8 cellular contexts compared by ENCODE assay signal in genomic region chr13:24968416-24968815, GRCh38.
A peak's percentile ranks its signal among the peaks of the same experiment; 100 is the strongest.
DNase-seq lines count a peak whose midpoint lies in the region; ATAC-seq, FAIRE-seq and TF ChIP-seq lines count a peak whose summit lies in the region.
"Not testable (repeated sequence)": the region's sequence is repeated elsewhere in the genome, so short reads cannot be mapped to it uniquely, and the experiment has no call there.

No MANE protein-coding gene starts in this region.

- not testable (repeated sequence) for TF ChIP-seq RAD21 in HepG2 (CRISPR knock-in tag; IDR thresholded peaks at IDR 0.05)

- not testable (repeated sequence) for H3K4me1 ChIP-seq in HEK293 (ENCODE audit: control insufficient read depth, insufficient read depth, low read length); body of pancreas; HepG2 (ENCODE audit: insufficient read depth, low read length); trophoblast cell (ENCODE audit: control insufficient read depth in 1 of 2, insufficient read depth in 2 of 2, low read length in 2 of 2); transverse colon

- DNase-seq in Caki2 (ENCODE audit: low read depth) (peak; percentile 32), SK-MEL-5 (ENCODE audit: low read depth, low spot score) (peak; percentile 54), body of pancreas (peak in 3 of 4 donors; percentile 11 to 30 (median 20)), fibroblast of pulmonary artery (ENCODE audit: low read depth) (peak; percentile 38), transverse colon (peak; percentile 16)
- DNase-seq in HepG2 (ENCODE audit: low spot score); trophoblast cell: not testable (repeated sequence)

- FAIRE-seq in HepG2 (lab: Jason Lieb, UNC) = not testable (repeated sequence)

- not testable (repeated sequence) for H3K27me3 ChIP-seq in body of pancreas; HepG2 (ENCODE audit: control insufficient read depth in 1 of 2, insufficient read depth in 2 of 2, low read length in 2 of 2); trophoblast cell (ENCODE audit: insufficient read depth, low read length); transverse colon

- intact Hi-C loops in body of pancreas (cut with DNase I); transverse colon (cut with DNase I; ENCODE audit: low total_unique reads): not testable (repeated sequence)
- intact Hi-C loops in HepG2 (cut with micrococcal nuclease; ENCODE audit: unreplicated experiment) = loop anchor here (5.0 kb wide), 1 partner anchor 276 kb away; no protein-coding TSS in a partner anchor

- not testable (repeated sequence) for TF ChIP-seq EP300 in HepG2 (IDR thresholded peaks at IDR 0.05; ENCODE audit: low read depth in 2 of 2, low read length in 2 of 2); HepG2 (CRISPR knock-in tag; IDR thresholded peaks at IDR 0.05; ENCODE audit: borderline replicate concordance); transverse colon (IDR thresholded peaks at IDR 0.05; ENCODE audit: low read depth)

- BruUV-seq in HepG2 (replicated peaks; lab: Mats Ljungman, UMichigan) = not testable (repeated sequence)

- H4K12ac ChIP-seq in trophoblast cell (ENCODE audit: low read depth, low read length) = not testable (repeated sequence)

- not testable (repeated sequence) for H3K9ac ChIP-seq in HepG2 (ENCODE audit: insufficient read depth, low read depth, low read length); trophoblast cell (ENCODE audit: low read length)

- in situ Hi-C loops in Caki2 (cut with HindIII; ENCODE audit: low pct_unique_long_range_greater_than_20kb, low sequenced_read_pairs); SK-MEL-5 (cut with HindIII; ENCODE audit: low pct_unique_long_range_greater_than_20kb, low sequenced_read_pairs); HepG2 (cut with HindIII; ENCODE audit: extremely low pct_ligation_motif_present, low pct_unique_long_range_greater_than_20kb); transverse colon (cut with MboI; ENCODE audit: low pct_ligation_motif_present in 1 of 4, low pct_unique_long_range_greater_than_20kb in 1 of 4, low sequenced_read_pairs in 3 of 4): not testable (repeated sequence)

- peak overlapping the region; percentile 45; the same call in 1 of the 2 replicates for H3K4me2 ChIP-seq in HepG2 (ENCODE audit: low read depth, low read length)
- peak overlapping the region; percentile 72 for H3K4me2 ChIP-seq in trophoblast cell (ENCODE audit: low read length)

- not testable (repeated sequence) for H2AK5ac ChIP-seq in trophoblast cell (ENCODE audit: low read length)

- H3K4ac ChIP-seq in trophoblast cell (ENCODE audit: low read depth, low read length) = not testable (repeated sequence)

- not testable (repeated sequence) for H2AFZ ChIP-seq in HepG2 (ENCODE audit: low read length); trophoblast cell (ENCODE audit: insufficient read depth, low read length, poor library complexity)

- CTCF ChIA-PET in HEK293 (lab: Yijun Ruan, JAX) = interaction anchor here (0.6 to 1.4 kb wide), 5 partner anchors 274 to 439 kb away, joined by 3 to 8 read pairs (median 4); no protein-coding TSS in a partner anchor
- CTCF ChIA-PET in HepG2 (lab: Yijun Ruan, JAX; ENCODE audit: low intra/inter-chr PET ratio, low total read pairs) = interaction anchor here (0.8 kb wide), 1 partner anchor 285 kb away, joined by 3 read pairs; no protein-coding TSS in a partner anchor

- not testable (repeated sequence) for H3K9me3 ChIP-seq in HEK293 (ENCODE audit: control insufficient read depth, insufficient read depth, low read depth, low read length); body of pancreas; HepG2 (ENCODE audit: low read length); trophoblast cell (ENCODE audit: insufficient read depth, low read depth, low read length); transverse colon

- not testable (repeated sequence) for H3K27ac ChIP-seq in HEK293 (ENCODE audit: extremely low read depth, low read depth, low read length); body of pancreas; HepG2 (ENCODE audit: extremely low read length, insufficient read depth, low read length); trophoblast cell (ENCODE audit: low read depth, low read length); transverse colon

- not testable (repeated sequence) for H3K18ac ChIP-seq in trophoblast cell (ENCODE audit: low read length)

- H3K4me3 ChIP-seq in HEK293 (ENCODE audit: low read depth, low read length) = peak overlapping the region; percentile 35
- H3K4me3 ChIP-seq in body of pancreas; HepG2 (replicated peaks in 1 of 3; ENCODE audit: insufficient read depth in 1 of 3, low read depth in 2 of 3, low read length in 3 of 3): not testable (repeated sequence)
- H3K4me3 ChIP-seq in fibroblast of pulmonary artery (replicated peaks; ENCODE audit: low read depth, low read length) = peak overlapping the region; percentile 59
- H3K4me3 ChIP-seq in trophoblast cell (ENCODE audit: low read depth, low read length) = peak overlapping the region; percentile 30
- H3K4me3 ChIP-seq in transverse colon = peak overlapping the region in 2 of 4 donors; percentile 27 to 29

- H2BK5ac ChIP-seq in trophoblast cell (ENCODE audit: low read depth, low read length, poor library complexity) = not testable (repeated sequence)

- H2BK120ac ChIP-seq in trophoblast cell (ENCODE audit: insufficient read depth, low read length, poor library complexity) = not testable (repeated sequence)

- not testable (repeated sequence) for H3K23ac ChIP-seq in trophoblast cell (ENCODE audit: low read length)

- H3K36me3 ChIP-seq in HEK293 (ENCODE audit: control insufficient read depth in 2 of 2, insufficient read depth in 1 of 2, low read length in 2 of 2); body of pancreas (replicated peaks in 1 of 2; ENCODE audit: insufficient read depth in 1 of 2, low read depth in 2 of 2); HepG2 (replicated peaks in 1 of 2; ENCODE audit: control insufficient read depth in 1 of 2, insufficient read depth in 2 of 2, low read length in 2 of 2); trophoblast cell (ENCODE audit: control insufficient read depth in 1 of 2, insufficient read depth in 2 of 2, low read length in 2 of 2); transverse colon: not testable (repeated sequence)

- not testable (repeated sequence) for H4K8ac ChIP-seq in trophoblast cell (ENCODE audit: low read depth, low read length)

- not testable (repeated sequence) for H4K91ac ChIP-seq in trophoblast cell (ENCODE audit: low read depth, low read length)

- not testable (repeated sequence) for H3K79me1 ChIP-seq in trophoblast cell (ENCODE audit: low read length)

- ATAC-seq in body of pancreas = not testable (repeated sequence)
- peak; percentile 47; the same call in 2 of the 3 replicates for ATAC-seq in HepG2

- TF ChIP-seq CTCF in HEK293 (tag by site-specific recombination; IDR thresholded peaks at IDR 0.05); HepG2 (CRISPR knock-in tag; IDR thresholded peaks at IDR 0.05): not testable (repeated sequence)
- TF ChIP-seq CTCF in body of pancreas (IDR thresholded peaks at IDR 0.05) = peak in 4 of 7 experiments; percentile 14 to 59 (median 32)
- TF ChIP-seq CTCF in fibroblast of pulmonary artery (IDR thresholded peaks at IDR 0.05; ENCODE audit: low read length, missing control alignments) = peak; percentile 41
- peak in 4 of 5 experiments; percentile 20 to 59 (median 38) for TF ChIP-seq CTCF in transverse colon (IDR thresholded peaks at IDR 0.05)

- not testable (repeated sequence) for H2BK12ac ChIP-seq in trophoblast cell (ENCODE audit: low read length)

- POLR2A ChIA-PET in HEK293 (lab: Yijun Ruan, JAX); HepG2 (lab: Yijun Ruan, JAX): not testable (repeated sequence)

- not testable (repeated sequence) for H4K20me1 ChIP-seq in HepG2 (ENCODE audit: insufficient read depth, low read length)

- TF ChIP-seq POLR2A in body of pancreas (IDR thresholded peaks at IDR 0.05); HepG2 (IDR thresholded peaks at IDR 0.05; ENCODE audit: insufficient read depth in 1 of 2, low read depth in 2 of 2, low read length in 2 of 2); transverse colon (IDR thresholded peaks at IDR 0.05): not testable (repeated sequence)

- not testable (repeated sequence) for H3K79me2 ChIP-seq in HepG2 (ENCODE audit: insufficient read depth, low read length); trophoblast cell (ENCODE audit: control insufficient read depth, insufficient read depth, low read length, poor library complexity)

- not testable (repeated sequence) for H3K14ac ChIP-seq in trophoblast cell (ENCODE audit: low read length)

- 23 to 31% methylated on average over 2 of the region's 2 CpGs for WGBS in body of pancreas, 2 donors
- 21% methylated on average over 2 of the region's 2 CpGs for WGBS in HepG2 (ENCODE audit: low lambda C conversion rate)
- no CpG with 5 or more reads among the region's 2 CpGs for WGBS in trophoblast cell (ENCODE audit: extremely low coverage, insufficient coverage, insufficient read length)
- WGBS in transverse colon (ENCODE audit: low coverage in 1 of 2), 2 donors = 23 to 50% methylated on average over 1 to 2 of the region's 2 CpGs

TF ChIP-seq in HEK293, 187 proteins besides CTCF, POLR2A, EP300 and RAD21:
- peak; percentile 24; the same call in 1 of the 2 replicates for TF ChIP-seq ZNF654 (tag by site-specific recombination; IDR thresholded peaks at IDR 0.05; ENCODE audit: low read depth)
TF ChIP-seq in HEK293: peak in this region for 1; not testable (repeated sequence) for 186.

TF ChIP-seq in HepG2, 621 proteins besides CTCF, POLR2A, EP300 and RAD21:
- TF ChIP-seq SMC3 (IDR thresholded peaks at IDR 0.05; ENCODE audit: low read length) = peak; percentile 24; the same call in 1 of the 2 replicates
